17 cellular contexts compared by ENCODE assay signal in genomic region chr4:184455299-184455698, GRCh38. TPM values are rescaled to one million over a fixed set of nuclear protein-coding genes. Genes with fewer than 3 reads are reported as not detected.
DNase-seq lines count a peak whose midpoint lies in the region; ATAC-seq, FAIRE-seq and TF ChIP-seq lines count a peak whose summit lies in the region.
"Had no signal": no experiment of that assay in that cellular context is flagged by ENCODE, and none has a peak within 500 bp of the region (broad histone marks: within the 10 kb centered on the region; RNA-seq: fewer than 3 reads in every experiment).

No MANE protein-coding gene starts in this region.

- no peak for ATAC-seq in stimulated activated naive CD8-positive, alpha-beta T cell treated with anti-CD3 and anti-CD28 coated beads, Interleukin-15, amount 100 ng/mL, for 72 hours
- ATAC-seq in activated T-helper 17 cell treated with anti-CD3 and anti-CD28 coated beads, Interleukin-2, amount 50 U/mL, for 72 hours (replicated peaks) = no peak
- peak; percentile 39 for ATAC-seq in left lobe of liver
- no peak for ATAC-seq in stimulated activated memory B cell treated with anti-CD40 and anti-IgM and Interleukin-4, amounts not matched to agents 10 μg/mL and 1 μg/mL and 100 μg/mL, for 72 hours
- ATAC-seq in HepG2 = no peak

- CTCF ChIA-PET in HepG2 (lab: Yijun Ruan, JAX; ENCODE audit: low intra/inter-chr PET ratio, low total read pairs) = no interaction called here

- POLR2A ChIA-PET in HepG2 (lab: Yijun Ruan, JAX) = no interaction called here

- H3K4me1 ChIP-seq in HepG2 (ENCODE audit: insufficient read depth, low read length) = peaks cover 15% of the 10 kb centered on the region
- H3K4me1 ChIP-seq in ovary (ENCODE audit: insufficient read depth) = peaks cover 12% of the 10 kb centered on the region

- no peaks in the 10 kb centered on the region for H3K27me3 ChIP-seq in HepG2 (ENCODE audit: control insufficient read depth in 1 of 2, insufficient read depth in 2 of 2, low read length in 2 of 2)
- H3K27me3 ChIP-seq in ovary = no peaks in the 10 kb centered on the region

- H3K79me2 ChIP-seq in HepG2 (ENCODE audit: insufficient read depth, low read length) = peaks cover 75% of the 10 kb centered on the region

- TF ChIP-seq EP300 in HepG2 (IDR thresholded peaks at IDR 0.05; ENCODE audit: low read depth in 2 of 2, low read length in 2 of 2) (no peak), HepG2 (CRISPR knock-in tag; IDR thresholded peaks at IDR 0.05; ENCODE audit: borderline replicate concordance) (no peak), ovary (IDR thresholded peaks at IDR 0.05) (no peak)

- WGBS in HepG2 (ENCODE audit: low lambda C conversion rate) = 95% methylated on average over 7 of the region's 7 CpGs
- WGBS in ovary, 3 donors = 85 to 87% (median 87%) methylated on average over 7 of the region's 7 CpGs

- H3K27ac Mint-ChIP-seq in stimulated activated naive CD8-positive, alpha-beta T cell treated with anti-CD3 and anti-CD28 coated beads, Interleukin-15, Interleukin-2, amounts not matched to agents 100 ng/mL and 50 ng/mL, for 24 hours = peak overlapping the region; percentile 4
- no peak overlapping the region for H3K27ac Mint-ChIP-seq in stimulated activated naive CD8-positive, alpha-beta T cell treated with anti-CD3 and anti-CD28 coated beads, Interleukin-15, amount 100 ng/mL, for 72 hours
- H3K27ac Mint-ChIP-seq in activated T-helper 17 cell treated with anti-CD3 and anti-CD28 coated beads, Interleukin-2, amount 50 U/mL, for 72 hours = peak overlapping the region; percentile 49
- H3K27ac Mint-ChIP-seq in stimulated activated memory B cell treated with anti-CD40 and anti-IgM and Interleukin-4, amounts not matched to agents 10 μg/mL and 1 μg/mL and 100 μg/mL, for 72 hours = peak overlapping the region; percentile 70

- no peak for TF ChIP-seq RAD21 in HepG2 (CRISPR knock-in tag; IDR thresholded peaks at IDR 0.05)

- TF ChIP-seq POLR2A in HepG2 (IDR thresholded peaks at IDR 0.05; ENCODE audit: insufficient read depth in 1 of 2, low read depth in 2 of 2, low read length in 2 of 2) (no peak), ovary (IDR thresholded peaks at IDR 0.05) (no peak)

- no peak for FAIRE-seq in HepG2 (lab: Jason Lieb, UNC)
- FAIRE-seq: G401.6 had no signal

- H3K9me3 Mint-ChIP-seq in stimulated activated naive CD8-positive, alpha-beta T cell treated with anti-CD3 and anti-CD28 coated beads, Interleukin-15, Interleukin-2, amounts not matched to agents 100 ng/mL and 50 ng/mL, for 24 hours = no peaks in the 10 kb centered on the region
- no peaks in the 10 kb centered on the region for H3K9me3 Mint-ChIP-seq in stimulated activated naive CD8-positive, alpha-beta T cell treated with anti-CD3 and anti-CD28 coated beads, Interleukin-15, amount 100 ng/mL, for 72 hours
- no peaks in the 10 kb centered on the region for H3K9me3 Mint-ChIP-seq in activated T-helper 17 cell treated with anti-CD3 and anti-CD28 coated beads, Interleukin-2, amount 50 U/mL, for 72 hours
- no peaks in the 10 kb centered on the region for H3K9me3 Mint-ChIP-seq in stimulated activated memory B cell treated with anti-CD40 and anti-IgM and Interleukin-4, amounts not matched to agents 10 μg/mL and 1 μg/mL and 100 μg/mL, for 72 hours

- H3K4me3 ChIP-seq in HepG2 (replicated peaks in 1 of 3; ENCODE audit: insufficient read depth in 1 of 3, low read depth in 2 of 3, low read length in 3 of 3) (no peak overlapping the region), ovary (no peak overlapping the region)

- intact Hi-C loops in HepG2 (cut with micrococcal nuclease; ENCODE audit: unreplicated experiment) (no loop called here), ovary (cut with DNase I) (loop anchor here in 1 of 4 donors (10.0 kb wide), 1 partner anchor 50 kb away; no protein-coding TSS in a partner anchor)

- peaks cover 19% of the 10 kb centered on the region for H3K36me3 Mint-ChIP-seq in stimulated activated naive CD8-positive, alpha-beta T cell treated with anti-CD3 and anti-CD28 coated beads, Interleukin-15, Interleukin-2, amounts not matched to agents 100 ng/mL and 50 ng/mL, for 24 hours (ENCODE audit: low read depth)
- H3K36me3 Mint-ChIP-seq in activated T-helper 17 cell treated with anti-CD3 and anti-CD28 coated beads, Interleukin-2, amount 50 U/mL, for 72 hours (ENCODE audit: low read depth) = peaks cover 40% of the 10 kb centered on the region
- peaks cover 31% of the 10 kb centered on the region for H3K36me3 Mint-ChIP-seq in stimulated activated memory B cell treated with anti-CD40 and anti-IgM and Interleukin-4, amounts not matched to agents 10 μg/mL and 1 μg/mL and 100 μg/mL, for 72 hours

- H4K20me1 ChIP-seq in HepG2 (ENCODE audit: insufficient read depth, low read length) = peaks cover 38% of the 10 kb centered on the region

- H3K4me3 Mint-ChIP-seq in stimulated activated naive CD8-positive, alpha-beta T cell treated with anti-CD3 and anti-CD28 coated beads, Interleukin-15, Interleukin-2, amounts not matched to agents 100 ng/mL and 50 ng/mL, for 24 hours = no peak overlapping the region
- no peak overlapping the region for H3K4me3 Mint-ChIP-seq in stimulated activated naive CD8-positive, alpha-beta T cell treated with anti-CD3 and anti-CD28 coated beads, Interleukin-15, amount 100 ng/mL, for 72 hours
- H3K4me3 Mint-ChIP-seq in activated T-helper 17 cell treated with anti-CD3 and anti-CD28 coated beads, Interleukin-2, amount 50 U/mL, for 72 hours = no peak overlapping the region
- no peak overlapping the region for H3K4me3 Mint-ChIP-seq in stimulated activated memory B cell treated with anti-CD40 and anti-IgM and Interleukin-4, amounts not matched to agents 10 μg/mL and 1 μg/mL and 100 μg/mL, for 72 hours

- H3K9ac ChIP-seq in HepG2 (ENCODE audit: insufficient read depth, low read depth, low read length) = no peak overlapping the region

- no peak overlapping the region for H3K27ac ChIP-seq in HepG2 (ENCODE audit: extremely low read length, insufficient read depth, low read length)
- no peak overlapping the region for H3K27ac ChIP-seq in ovary

- H3K36me3 ChIP-seq in HepG2 (replicated peaks in 1 of 2; ENCODE audit: control insufficient read depth in 1 of 2, insufficient read depth in 2 of 2, low read length in 2 of 2) (peaks cover 0 to 12% of the 10 kb centered on the region in 2 experiments; a peak in 3 of 5 replicates), ovary (no peaks in the 10 kb centered on the region)

- H3K4me2 ChIP-seq in HepG2 (ENCODE audit: low read depth, low read length) = no peak overlapping the region

- H3K9me3 ChIP-seq in HepG2 (ENCODE audit: low read length) (no peaks in the 10 kb centered on the region), ovary (no peaks in the 10 kb centered on the region)

- BruUV-seq in HepG2 (replicated peaks; lab: Mats Ljungman, UMichigan) = no TSS peak

- no peaks in the 10 kb centered on the region for H3K27me3 Mint-ChIP-seq in stimulated activated naive CD8-positive, alpha-beta T cell treated with anti-CD3 and anti-CD28 coated beads, Interleukin-15, Interleukin-2, amounts not matched to agents 100 ng/mL and 50 ng/mL, for 24 hours
- H3K27me3 Mint-ChIP-seq in stimulated activated naive CD8-positive, alpha-beta T cell treated with anti-CD3 and anti-CD28 coated beads, Interleukin-15, amount 100 ng/mL, for 72 hours = no peaks in the 10 kb centered on the region
- no peaks in the 10 kb centered on the region for H3K27me3 Mint-ChIP-seq in activated T-helper 17 cell treated with anti-CD3 and anti-CD28 coated beads, Interleukin-2, amount 50 U/mL, for 72 hours
- no peaks in the 10 kb centered on the region for H3K27me3 Mint-ChIP-seq in stimulated activated memory B cell treated with anti-CD40 and anti-IgM and Interleukin-4, amounts not matched to agents 10 μg/mL and 1 μg/mL and 100 μg/mL, for 72 hours

- no peak for TF ChIP-seq CTCF in HepG2 (CRISPR knock-in tag; IDR thresholded peaks at IDR 0.05)
- TF ChIP-seq CTCF in ovary (IDR thresholded peaks at IDR 0.05) = no peak

- H2AFZ ChIP-seq in HepG2 (ENCODE audit: low read length) = no peak overlapping the region

- DNase-seq in stimulated activated naive CD8-positive, alpha-beta T cell treated with anti-CD3 and anti-CD28 coated beads, Interleukin-15, amount 100 ng/mL, for 72 hours = no peak
- DNase-seq in left lobe of liver (ENCODE audit: low spot score) = no peak
- no peak for DNase-seq in NCI-H524 (lab: John Stamatoyannopoulos, UW)
- no peak for DNase-seq in HepG2 (ENCODE audit: low spot score)
- no peak for DNase-seq in ovary
- DNase-seq: AML-193, DMS79 treated with DMSO at 0.1 percent for 48 hours, GOT3, KBM-7, NCI-H1436 treated with DMSO at 0.1 percent for 48 hours, NCI-H2029 treated with DMSO at 0.1 percent for 48 hours, NCI-H510A, NCI-H82 had no signal

- H3K4me1 Mint-ChIP-seq in stimulated activated naive CD8-positive, alpha-beta T cell treated with anti-CD3 and anti-CD28 coated beads, Interleukin-15, Interleukin-2, amounts not matched to agents 100 ng/mL and 50 ng/mL, for 24 hours (ENCODE audit: low read depth) = peaks cover 93% of the 10 kb centered on the region
- H3K4me1 Mint-ChIP-seq in stimulated activated naive CD8-positive, alpha-beta T cell treated with anti-CD3 and anti-CD28 coated beads, Interleukin-15, amount 100 ng/mL, for 72 hours = peaks cover 94% of the 10 kb centered on the region
- H3K4me1 Mint-ChIP-seq in activated T-helper 17 cell treated with anti-CD3 and anti-CD28 coated beads, Interleukin-2, amount 50 U/mL, for 72 hours = peaks cover 44% of the 10 kb centered on the region
- H3K4me1 Mint-ChIP-seq in stimulated activated memory B cell treated with anti-CD40 and anti-IgM and Interleukin-4, amounts not matched to agents 10 μg/mL and 1 μg/mL and 100 μg/mL, for 72 hours = peaks cover 89% of the 10 kb centered on the region

- in situ Hi-C loops in HepG2 (cut with HindIII; ENCODE audit: extremely low pct_ligation_motif_present, low pct_unique_long_range_greater_than_20kb) = no loop called here

RNA-seq across cellular contexts. Expression of gene IRF2, which starts 19.1 kb away (rescaled TPM):
- total RNA-seq in activated T-helper 17 cell treated with anti-CD3 and anti-CD28 coated beads, Interleukin-2, amount 50 U/mL, for 72 hours = 10 to 100 TPM; 48.1 to 61.7 TPM
- 30.5 TPM for total RNA-seq in left lobe of liver
- 15.5 and 24.8 TPM in 2 replicates for total RNA-seq in HepG2 (2016; rRNA removed; fragmentation: Illumina TruSeq; extraction: Trizol)
- 5.4 TPM in 2 replicates for total RNA-seq in HepG2 (2016; cell fraction: cytosol; rRNA removed; fragmentation: Illumina TruSeq; extraction: Trizol; ENCODE audit: low read depth)
- 17.9 and 20.9 TPM in 2 replicates for total RNA-seq in HepG2 (2016; cell fraction: insoluble cytoplasmic fraction; rRNA removed; fragmentation: Illumina TruSeq; extraction: Trizol)
- total RNA-seq in HepG2 (2016; cell fraction: membrane; rRNA removed; fragmentation: Illumina TruSeq; extraction: Trizol) = 7.7 and 9.9 TPM in 2 replicates
- 17.7 and 22.0 TPM in 2 replicates for total RNA-seq in HepG2 (2016; cell fraction: nucleus; rRNA removed; fragmentation: Illumina TruSeq; extraction: Trizol)
- polyA plus RNA-seq in HepG2 (2011; rRNA removed) = 26.0 and 28.8 TPM in 2 replicates
- 21.1 and 25.7 TPM in 2 replicates for polyA plus RNA-seq in HepG2 (2011; cell fraction: cytosol; rRNA removed)
- 16.4 and 17.7 TPM in 2 replicates for polyA plus RNA-seq in HepG2 (2011; cell fraction: nucleus; rRNA removed)
- 21.7 and 29.0 TPM in 2 replicates for polyA plus RNA-seq in HepG2 (2012)
- polyA plus RNA-seq in HepG2 (2016; cell fraction: cytosol; fragmentation: Illumina TruSeq; extraction: Trizol; ENCODE audit: low read depth) = 1.6 and 1.8 TPM in 2 replicates
- 24.7 and 29.5 TPM in 2 replicates for polyA plus RNA-seq in HepG2 (2016; cell fraction: insoluble cytoplasmic fraction; fragmentation: Illumina TruSeq; extraction: Trizol; ENCODE audit: low read depth)
- polyA plus RNA-seq in HepG2 (2016; cell fraction: membrane; fragmentation: Illumina TruSeq; extraction: Trizol; ENCODE audit: low read depth) = 4.4 and 4.5 TPM in 2 replicates
- 14.4 and 16.3 TPM in 2 replicates for polyA plus RNA-seq in HepG2 (2016; cell fraction: nucleus; fragmentation: Illumina TruSeq; extraction: Trizol; ENCODE audit: insufficient read depth, low read depth)
- 18.1 and 29.1 TPM in 2 replicates for polyA minus RNA-seq in HepG2 (2011; rRNA and poly(A)+ RNA removed; ENCODE audit: low replicate concordance)
- polyA minus RNA-seq in HepG2 (2011; cell fraction: cytosol; rRNA and poly(A)+ RNA removed) = 29.9 and 31.0 TPM in 2 replicates
- polyA minus RNA-seq in HepG2 (2011; cell fraction: nucleus; rRNA and poly(A)+ RNA removed) = 43.4 and 57.2 TPM in 2 replicates
- total RNA-seq in ovary = 10 to 100 TPM; 27.8 to 68.4 (median 40.7) TPM
- 10 to 100 TPM; 31.7 to 60.6 TPM for polyA plus RNA-seq in ovary

Comparison
In these comparisons a context has a peak if more than half of its experiments do, and no peak if none do; other contexts are left out.
1. H3K27ac Mint-ChIP-seq: peak in stimulated activated naive CD8-positive, alpha-beta T cell treated with anti-CD3 and anti-CD28 coated beads, Interleukin-15, Interleukin-2, amounts not matched to agents 100 ng/mL and 50 ng/mL, for 24 hours (single experiment), activated T-helper 17 cell treated with anti-CD3 and anti-CD28 coated beads, Interleukin-2, amount 50 U/mL, for 72 hours (single experiment) and stimulated activated memory B cell treated with anti-CD40 and anti-IgM and Interleukin-4, amounts not matched to agents 10 μg/mL and 1 μg/mL and 100 μg/mL, for 72 hours (single experiment); none in stimulated activated naive CD8-positive, alpha-beta T cell treated with anti-CD3 and anti-CD28 coated beads, Interleukin-15, amount 100 ng/mL, for 72 hours (0 of 2).